In genomic region chr14:71592361-71592760, GRCh38 we compare ENCODE assay signal across 9 cellular contexts.
DNase-seq lines count a peak whose midpoint lies in the region; ATAC-seq and TF ChIP-seq lines count a peak whose summit lies in the region.
"Had no signal": no experiment of that assay in that cellular context is flagged by ENCODE, and none has a peak within 500 bp of the region (broad histone marks: within the 10 kb centered on the region; RNA-seq: fewer than 3 reads in every experiment).

No MANE protein-coding gene starts in this region.

- H3K4me3 ChIP-seq in adrenal gland: no peak overlapping the region

- no peaks in the 10 kb centered on the region for H3K36me3 ChIP-seq in adrenal gland (replicated peaks in 1 of 2)

- ATAC-seq in CD4-positive, alpha-beta T cell (ENCODE audit: poor library complexity): no peak
- ATAC-seq in GM21723 (IDR thresholded peaks at IDR 0.05; ENCODE audit: unreplicated experiment) (no peak), left lobe of liver (no peak)

- H3K27me3 ChIP-seq in CD4-positive, alpha-beta T cell (ENCODE audit: control insufficient read depth, insufficient read depth, low read length): no peaks in the 10 kb centered on the region
- H3K27me3 ChIP-seq in adrenal gland: no peaks in the 10 kb centered on the region

- H3K27ac ChIP-seq in CD4-positive, alpha-beta T cell (ENCODE audit: low read depth, low read length): no peak overlapping the region
- no peak overlapping the region for H3K27ac ChIP-seq in adrenal gland

- peaks cover 5% of the 10 kb centered on the region for H3K36me3 Mint-ChIP-seq in CD4-positive, alpha-beta T cell (ENCODE audit: low read depth)
- H3K36me3 Mint-ChIP-seq in T-helper 2 cell treated with Interferon-gamma antibody and Interleukin-4, amounts not matched to agents 5 μg/mL and 100 μg/mL, for 36 hours (ENCODE audit: low read depth): peaks cover 35% of the 10 kb centered on the region
- peaks cover 3% of the 10 kb centered on the region for H3K36me3 Mint-ChIP-seq in progenitor cell of endocrine pancreas (ENCODE audit: insufficient read depth)

- H3K27ac Mint-ChIP-seq in CD4-positive, alpha-beta T cell: peak overlapping the region; percentile 57
- H3K27ac Mint-ChIP-seq in T-helper 2 cell treated with Interferon-gamma antibody and Interleukin-4, amounts not matched to agents 5 μg/mL and 100 μg/mL, for 36 hours: peak overlapping the region; percentile 56
- no peak overlapping the region for H3K27ac Mint-ChIP-seq in progenitor cell of endocrine pancreas

- no peak overlapping the region for H3K4me3 Mint-ChIP-seq in CD4-positive, alpha-beta T cell
- peak overlapping the region; percentile 39 for H3K4me3 Mint-ChIP-seq in T-helper 2 cell treated with Interferon-gamma antibody and Interleukin-4, amounts not matched to agents 5 μg/mL and 100 μg/mL, for 36 hours
- no peak overlapping the region for H3K4me3 Mint-ChIP-seq in progenitor cell of endocrine pancreas (ENCODE audit: low read depth)

- CTCF ChIA-PET in CD4-positive, alpha-beta T cell (lab: Charles Lee): no interaction called here

- H3K4me1 Mint-ChIP-seq in CD4-positive, alpha-beta T cell (ENCODE audit: low read depth): peaks cover 57% of the 10 kb centered on the region
- peaks cover 68% of the 10 kb centered on the region for H3K4me1 Mint-ChIP-seq in T-helper 2 cell treated with Interferon-gamma antibody and Interleukin-4, amounts not matched to agents 5 μg/mL and 100 μg/mL, for 36 hours (ENCODE audit: low read depth)
- peaks cover 17% of the 10 kb centered on the region for H3K4me1 Mint-ChIP-seq in progenitor cell of endocrine pancreas (ENCODE audit: low read depth)

- TF ChIP-seq CTCF in CD4-positive, alpha-beta T cell (IDR thresholded peaks at IDR 0.05): no peak
- TF ChIP-seq CTCF in GM10266 (IDR thresholded peaks at IDR 0.05; ENCODE audit: control insufficient read depth, insufficient read depth, low read depth, missing control alignments) (peak; percentile 12), progenitor cell of endocrine pancreas (IDR thresholded peaks at IDR 0.05; ENCODE audit: unreplicated experiment) (no peak), adrenal gland (IDR thresholded peaks at IDR 0.05) (no peak)

- peaks cover 8 to 22% of the 10 kb centered on the region in 2 donors for H3K4me1 ChIP-seq in adrenal gland (replicated peaks in 1 of 2)

- intact Hi-C loops in CD4-positive, alpha-beta T cell (cut with DNase I, micrococcal nuclease): no loop called here
- intact Hi-C loops in adrenal gland (cut with DNase I): no loop called here

- H3K27me3 Mint-ChIP-seq in CD4-positive, alpha-beta T cell: no peaks in the 10 kb centered on the region
- H3K27me3 Mint-ChIP-seq in T-helper 2 cell treated with Interferon-gamma antibody and Interleukin-4, amounts not matched to agents 5 μg/mL and 100 μg/mL, for 36 hours (ENCODE audit: low read depth): no peaks in the 10 kb centered on the region
- no peaks in the 10 kb centered on the region for H3K27me3 Mint-ChIP-seq in progenitor cell of endocrine pancreas

- POLR2A ChIA-PET in CD4-positive, alpha-beta T cell (lab: Charles Lee): no interaction called here

- H3K9me3 ChIP-seq in CD4-positive, alpha-beta T cell (ENCODE audit: control insufficient read depth, low read length): no peaks in the 10 kb centered on the region
- no peaks in the 10 kb centered on the region for H3K9me3 ChIP-seq in adrenal gland (replicated peaks in 1 of 3)

- DNase-seq in CD4-positive, alpha-beta T cell: no peak
- no peak for DNase-seq in GM10266 (ENCODE audit: extremely low spot score)
- DNase-seq in T-helper 2 cell treated with Interferon-gamma antibody and Interleukin-4, amounts not matched to agents 5 μg/mL and 100 μg/mL, for 36 hours (ENCODE audit: low spot score): no peak
- DNase-seq in left kidney (ENCODE audit: low read depth, low spot score): peak; percentile 32
- DNase-seq in progenitor cell of endocrine pancreas (ENCODE audit: low spot score, unreplicated experiment): no peak
- DNase-seq in left lobe of liver (ENCODE audit: low spot score): no peak
- no peak for DNase-seq in adrenal gland
- DNase-seq: effector memory CD4-positive, alpha-beta T cell had no signal

- WGBS in adrenal gland, 4 donors: 63 to 86% (median 73%) methylated on average over 2 of the region's 2 CpGs

- H3K9me3 Mint-ChIP-seq in CD4-positive, alpha-beta T cell: no peaks in the 10 kb centered on the region
- no peaks in the 10 kb centered on the region for H3K9me3 Mint-ChIP-seq in T-helper 2 cell treated with Interferon-gamma antibody and Interleukin-4, amounts not matched to agents 5 μg/mL and 100 μg/mL, for 36 hours
- H3K9me3 Mint-ChIP-seq in progenitor cell of endocrine pancreas (ENCODE audit: low read depth): no peaks in the 10 kb centered on the region

- TF ChIP-seq POLR2A in adrenal gland (IDR thresholded peaks at IDR 0.05): no peak
